In the genomic region with DNA sequence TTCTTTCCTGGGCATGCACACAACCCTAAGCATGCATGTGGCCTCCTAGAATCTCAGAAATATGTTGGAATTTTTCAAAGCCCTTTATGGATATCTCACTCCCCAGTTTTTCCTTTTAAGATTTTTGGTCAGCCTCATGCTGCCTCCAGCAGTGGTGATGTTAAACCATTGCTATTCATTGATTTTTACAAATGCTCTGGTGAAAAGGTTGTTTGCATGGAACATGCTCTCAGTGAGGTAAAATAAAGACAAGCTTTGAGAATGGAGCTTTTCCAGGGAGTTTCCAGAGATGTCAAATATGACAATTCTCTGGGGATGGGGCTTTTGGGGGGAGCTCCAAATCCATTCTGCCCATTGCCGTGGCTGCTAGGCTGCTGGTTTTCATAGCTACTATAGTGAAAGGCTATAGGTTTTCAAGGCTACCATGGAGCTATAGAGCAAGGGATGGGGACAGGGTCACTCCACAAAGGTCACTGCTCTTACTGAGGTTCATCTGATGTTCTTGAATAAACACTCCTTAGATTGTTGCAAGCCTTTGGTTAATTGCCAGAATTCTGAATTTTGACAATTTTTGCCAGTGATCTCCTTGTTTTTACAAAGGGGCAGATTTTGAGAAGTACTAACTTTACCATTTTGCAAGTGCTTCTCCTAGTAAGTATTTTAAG, we compare ENCODE assay signal across 3 cellular contexts.
TF ChIP-seq lines count a peak whose summit lies in the region.

No MANE protein-coding gene starts in this region.

TF ChIP-seq in GM23338, 12 proteins besides CTCF, POLR2A, EP300 and RAD21 (continues in another document):
- no peak for TF ChIP-seq EZH2 (IDR thresholded peaks at IDR 0.05; ENCODE audit: low read depth, unreplicated experiment)
- no peak for TF ChIP-seq JUNB (IDR thresholded peaks at IDR 0.05; ENCODE audit: unreplicated experiment)
- no peak for TF ChIP-seq STAT1 (IDR thresholded peaks at IDR 0.05; ENCODE audit: unreplicated experiment)
- no peak for TF ChIP-seq POLR2AphosphoS5 (IDR thresholded peaks at IDR 0.05; ENCODE audit: low read depth)
- no peak for TF ChIP-seq EZH2phosphoT487 (IDR thresholded peaks at IDR 0.05; ENCODE audit: unreplicated experiment)
- TF ChIP-seq ETS1 (IDR thresholded peaks at IDR 0.05): no peak
- no peak for TF ChIP-seq NANOG (IDR thresholded peaks at IDR 0.05; ENCODE audit: borderline replicate concordance)
- TF ChIP-seq, protein P1, sequence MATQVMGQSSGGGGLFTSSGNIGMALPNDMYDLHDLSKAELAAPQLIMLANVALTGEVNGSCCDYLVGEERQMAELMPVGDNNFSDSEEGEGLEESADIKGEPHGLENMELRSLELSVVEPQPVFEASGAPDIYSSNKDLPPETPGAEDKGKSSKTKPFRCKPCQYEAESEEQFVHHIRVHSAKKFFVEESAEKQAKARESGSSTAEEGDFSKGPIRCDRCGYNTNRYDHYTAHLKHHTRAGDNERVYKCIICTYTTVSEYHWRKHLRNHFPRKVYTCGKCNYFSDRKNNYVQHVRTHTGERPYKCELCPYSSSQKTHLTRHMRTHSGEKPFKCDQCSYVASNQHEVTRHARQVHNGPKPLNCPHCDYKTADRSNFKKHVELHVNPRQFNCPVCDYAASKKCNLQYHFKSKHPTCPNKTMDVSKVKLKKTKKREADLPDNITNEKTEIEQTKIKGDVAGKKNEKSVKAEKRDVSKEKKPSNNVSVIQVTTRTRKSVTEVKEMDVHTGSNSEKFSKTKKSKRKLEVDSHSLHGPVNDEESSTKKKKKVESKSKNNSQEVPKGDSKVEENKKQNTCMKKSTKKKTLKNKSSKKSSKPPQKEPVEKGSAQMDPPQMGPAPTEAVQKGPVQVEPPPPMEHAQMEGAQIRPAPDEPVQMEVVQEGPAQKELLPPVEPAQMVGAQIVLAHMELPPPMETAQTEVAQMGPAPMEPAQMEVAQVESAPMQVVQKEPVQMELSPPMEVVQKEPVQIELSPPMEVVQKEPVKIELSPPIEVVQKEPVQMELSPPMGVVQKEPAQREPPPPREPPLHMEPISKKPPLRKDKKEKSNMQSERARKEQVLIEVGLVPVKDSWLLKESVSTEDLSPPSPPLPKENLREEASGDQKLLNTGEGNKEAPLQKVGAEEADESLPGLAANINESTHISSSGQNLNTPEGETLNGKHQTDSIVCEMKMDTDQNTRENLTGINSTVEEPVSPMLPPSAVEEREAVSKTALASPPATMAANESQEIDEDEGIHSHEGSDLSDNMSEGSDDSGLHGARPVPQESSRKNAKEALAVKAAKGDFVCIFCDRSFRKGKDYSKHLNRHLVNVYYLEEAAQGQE (IDR thresholded peaks at IDR 0.05; ENCODE audit: unreplicated experiment): no peak

TF ChIP-seq in HEK293, 187 proteins besides CTCF, POLR2A, EP300 and RAD21:
- no peak for TF ChIP-seq ZSCAN23 (tag by site-specific recombination; IDR thresholded peaks at IDR 0.05)
- TF ChIP-seq PRDM1 (tag by site-specific recombination; IDR thresholded peaks at IDR 0.05): no peak
- TF ChIP-seq ZNF121 (tag by site-specific recombination; IDR thresholded peaks at IDR 0.05): no peak
- no peak for TF ChIP-seq ZNF221 (tag by site-specific recombination; IDR thresholded peaks at IDR 0.05; ENCODE audit: borderline replicate concordance)
- no peak for TF ChIP-seq ZNF292 (tag by site-specific recombination; IDR thresholded peaks at IDR 0.05; ENCODE audit: borderline replicate concordance, low read depth)
- TF ChIP-seq ZNF701 (tag by site-specific recombination; IDR thresholded peaks at IDR 0.05): no peak
- no peak for TF ChIP-seq ZNF23 (tag by site-specific recombination; IDR thresholded peaks at IDR 0.05; ENCODE audit: borderline replicate concordance)
- peak; percentile 92 for TF ChIP-seq ZNF677 (tag by site-specific recombination; IDR thresholded peaks at IDR 0.05)

TF ChIP-seq in H1, 55 proteins besides CTCF, POLR2A, EP300 and RAD21:
- no peak for TF ChIP-seq USF2 (IDR thresholded peaks at IDR 0.05; ENCODE audit: low read length)
- no peak for TF ChIP-seq ASH2L (IDR thresholded peaks at IDR 0.05; ENCODE audit: low read length)
